16 cellular contexts compared by ENCODE assay signal in genomic region chr5:10133830-10134229, GRCh38.
A peak's percentile ranks its signal among the peaks of the same experiment; 100 is the strongest.
DNase-seq lines count a peak whose midpoint lies in the region; ATAC-seq and TF ChIP-seq lines count a peak whose summit lies in the region.
"Had no signal": no experiment of that assay in that cellular context is flagged by ENCODE, and none has a peak within 500 bp of the region (broad histone marks: within the 10 kb centered on the region; RNA-seq: fewer than 3 reads in every experiment).

No MANE protein-coding gene starts in this region.

- CTCF ChIA-PET in A673 (lab: Charles Lee) = no interaction called here

- H3K4me3 Mint-ChIP-seq in GM23338 = no peak overlapping the region
- H3K4me3 Mint-ChIP-seq: activated CD8-positive, alpha-beta T cell treated with anti-CD3 and anti-CD28 coated beads, Interleukin-2, amount 10 ng/mL, durations not matched to agents 7 days and 5 days had no signal

- H3K36me3 Mint-ChIP-seq in GM23338 (ENCODE audit: low read depth) = no peaks in the 10 kb centered on the region

- H3K79me2 ChIP-seq in GM23338 (replicated peaks; ENCODE audit: insufficient read depth) = no peaks in the 10 kb centered on the region

- no peaks in the 10 kb centered on the region; the same call in 2 of the 3 replicates for H3K9me3 Mint-ChIP-seq in GM23338
- H3K9me3 Mint-ChIP-seq: activated T-helper 2 cell treated with anti-CD3 and anti-CD28 coated beads, Interferon-gamma antibody, Interleukin-2, Interleukin-4, amounts not matched to agents 10 μg/mL and 5 μg/mL and 100 μg/mL, durations not matched to agents 14 hours and 24 hours and 36 hours had no signal

- H3K9me3 ChIP-seq in A673 (ENCODE audit: low read depth, low read length, poor library complexity, severe bottlenecking) = no peaks in the 10 kb centered on the region
- H3K9me3 ChIP-seq in mucosa of descending colon = no peaks in the 10 kb centered on the region
- H3K9me3 ChIP-seq: neutrophil had no signal

- TF ChIP-seq CTCF in A673 (conservative IDR thresholded peaks at IDR 0.05; ENCODE audit: low read depth, low read length) (no peak), GM23338 (conservative IDR thresholded peaks at IDR 0.05; ENCODE audit: low read depth in 2 of 2) (peak; percentile 12 to 49; a peak in 2 of 4 replicates), fibroblast of the aortic adventitia (IDR thresholded peaks at IDR 0.05; ENCODE audit: insufficient read depth, low read length) (no peak), mucosa of descending colon (IDR thresholded peaks at IDR 0.05) (no peak)

- H4K20me1 ChIP-seq in GM23338 (replicated peaks; ENCODE audit: insufficient read depth) = no peaks in the 10 kb centered on the region

- DNase-seq in A673 (ENCODE audit: low spot score) = peak; percentile 12
- DNase-seq in GM23338 (ENCODE audit: low spot score) = peak; percentile 43
- peak; percentile 22 for DNase-seq in RPMI7951 (ENCODE audit: low read depth)
- peak; percentile 21 for DNase-seq in fibroblast of the aortic adventitia (ENCODE audit: low read depth)
- no peak for DNase-seq in NCI-H128 (lab: John Stamatoyannopoulos, UW; ENCODE audit: unreplicated experiment)
- no peak for DNase-seq in mucosa of descending colon
- no peak for DNase-seq in activated naive CD4-positive, alpha-beta T cell treated with anti-CD3 and anti-CD28 coated beads, Interleukin-2, amount 50 U/mL, for 16 hours
- DNase-seq: activated CD8-positive, alpha-beta T cell treated with anti-CD3 and anti-CD28 coated beads, Interleukin-2, amount 10 ng/mL, durations not matched to agents 7 days and 5 days; AML-193; islet precursor cell; midbrain; right cardiac atrium had no signal

- H3K4me1 ChIP-seq in A673 (ENCODE audit: insufficient read depth, low read length, poor library complexity, severe bottlenecking) (no peaks in the 10 kb centered on the region), GM23338 (ENCODE audit: insufficient read depth) (no peaks in the 10 kb centered on the region), mucosa of descending colon (ENCODE audit: low read depth) (no peaks in the 10 kb centered on the region)

- H3K4me2 ChIP-seq in GM23338 = no peak overlapping the region

- H3K36me3 ChIP-seq in A673 (ENCODE audit: insufficient read depth, low read length, poor library complexity, severe bottlenecking) (no peaks in the 10 kb centered on the region), GM23338 (ENCODE audit: insufficient read depth) (no peaks in the 10 kb centered on the region), mucosa of descending colon (ENCODE audit: low read depth) (no peaks in the 10 kb centered on the region)
- H3K36me3 ChIP-seq: neutrophil had no signal

- intact Hi-C loops in A673 (cut with micrococcal nuclease; ENCODE audit: unreplicated experiment) (loop anchor here (10.0 kb wide), 1 partner anchor 239 kb away; no protein-coding TSS in a partner anchor), mucosa of descending colon (cut with DNase I, micrococcal nuclease) (no loop called here)

- no peaks in the 10 kb centered on the region; the same call in 1 of the 2 replicates for H3K9me2 ChIP-seq in GM23338 (ENCODE audit: insufficient read depth)

- no peak overlapping the region for H2AFZ ChIP-seq in GM23338

- no peaks in the 10 kb centered on the region for H3F3A ChIP-seq in GM23338 (replicated peaks; ENCODE audit: low read depth)

- POLR2A ChIA-PET in A673 (lab: Charles Lee; ENCODE audit: low non-redundant PET) = no interaction called here

- no peak overlapping the region for H3K27ac ChIP-seq in A673 (ENCODE audit: low read depth, low read length, poor library complexity, severe bottlenecking)
- no peak overlapping the region for H3K27ac ChIP-seq in GM23338 (ENCODE audit: low read depth)
- H3K27ac ChIP-seq: neutrophil, SK-N-MC had no signal

- H3K27ac Mint-ChIP-seq in GM23338 = no peak overlapping the region
- H3K27ac Mint-ChIP-seq: activated CD8-positive, alpha-beta T cell treated with anti-CD3 and anti-CD28 coated beads, Interleukin-2, amount 10 ng/mL, durations not matched to agents 7 days and 5 days; activated T-helper 2 cell treated with anti-CD3 and anti-CD28 coated beads, Interferon-gamma antibody, Interleukin-2, Interleukin-4, amounts not matched to agents 10 μg/mL and 5 μg/mL and 100 μg/mL, durations not matched to agents 14 hours and 24 hours and 36 hours had no signal

- ATAC-seq in GM23338 (peak; percentile 28; the same call in 1 of the 3 replicates), mucosa of descending colon (no peak), GM19351 (IDR thresholded peaks at IDR 0.05; ENCODE audit: unreplicated experiment) (no peak)
- ATAC-seq: activated CD8-positive, alpha-beta T cell treated with anti-CD3 and anti-CD28 coated beads, Interleukin-2, amount 10 ng/mL, durations not matched to agents 7 days and 5 days; right cardiac atrium had no signal

- BruUV-seq in A673 (replicated peaks; lab: Mats Ljungman, UMichigan) = no TSS peak

- H3K4me3 ChIP-seq in A673 (ENCODE audit: low read depth, low read length, poor library complexity, severe bottlenecking) (no peak overlapping the region), GM23338 (no peak overlapping the region), fibroblast of the aortic adventitia (ENCODE audit: low read depth, low read length) (no peak overlapping the region), mucosa of descending colon (no peak overlapping the region)
- H3K4me3 ChIP-seq: SK-N-MC had no signal

- H3K4me1 Mint-ChIP-seq in GM23338 = no peaks in the 10 kb centered on the region

- no peaks in the 10 kb centered on the region for H3K27me3 Mint-ChIP-seq in GM23338 (ENCODE audit: insufficient read depth, low read depth, poor library complexity)

- H3K27me3 ChIP-seq in A673 (replicated peaks; ENCODE audit: insufficient read depth, low read depth, low read length, poor library complexity) (peaks cover 29% of the 10 kb centered on the region), GM23338 (ENCODE audit: insufficient read depth) (no peaks in the 10 kb centered on the region)

TF ChIP-seq in GM23338, 12 proteins besides CTCF, POLR2A, EP300 and RAD21:
- TF ChIP-seq JUNB (IDR thresholded peaks at IDR 0.05; ENCODE audit: unreplicated experiment) (no peak), STAT1 (IDR thresholded peaks at IDR 0.05; ENCODE audit: unreplicated experiment) (no peak), EZH2 (IDR thresholded peaks at IDR 0.05; ENCODE audit: low read depth, unreplicated experiment) (no peak), EZH2phosphoT487 (IDR thresholded peaks at IDR 0.05; ENCODE audit: unreplicated experiment) (no peak), ZNF331 (CRISPR knock-in tag; IDR thresholded peaks at IDR 0.05; ENCODE audit: low read depth) (no peak), POLR2AphosphoS5 (IDR thresholded peaks at IDR 0.05; ENCODE audit: low read depth) (no peak), CREB1 (CRISPR knock-in tag; IDR thresholded peaks at IDR 0.05; ENCODE audit: low read depth) (no peak)
- TF ChIP-seq, protein P1, sequence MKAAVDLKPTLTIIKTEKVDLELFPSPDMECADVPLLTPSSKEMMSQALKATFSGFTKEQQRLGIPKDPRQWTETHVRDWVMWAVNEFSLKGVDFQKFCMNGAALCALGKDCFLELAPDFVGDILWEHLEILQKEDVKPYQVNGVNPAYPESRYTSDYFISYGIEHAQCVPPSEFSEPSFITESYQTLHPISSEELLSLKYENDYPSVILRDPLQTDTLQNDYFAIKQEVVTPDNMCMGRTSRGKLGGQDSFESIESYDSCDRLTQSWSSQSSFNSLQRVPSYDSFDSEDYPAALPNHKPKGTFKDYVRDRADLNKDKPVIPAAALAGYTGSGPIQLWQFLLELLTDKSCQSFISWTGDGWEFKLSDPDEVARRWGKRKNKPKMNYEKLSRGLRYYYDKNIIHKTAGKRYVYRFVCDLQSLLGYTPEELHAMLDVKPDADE (IDR thresholded peaks at IDR 0.05) = no peak
TF ChIP-seq in GM23338: peak in this region for 0.

Comparison
In these comparisons a context has a peak if more than half of its experiments do, and no peak if none do; other contexts are left out.
1. DNase-seq: peak in A673 (single experiment), GM23338 (single experiment), RPMI7951 (single experiment) and fibroblast of the aortic adventitia (single experiment); none in NCI-H128 (single experiment), mucosa of descending colon (0 of 3) and activated naive CD4-positive, alpha-beta T cell treated with anti-CD3 and anti-CD28 coated beads, Interleukin-2, amount 50 U/mL, for 16 hours (single experiment).
2. CTCF ChIP-seq: peak in GM23338 (2 of 2); none in A673 (single experiment), fibroblast of the aortic adventitia (single experiment) and mucosa of descending colon (single experiment).